9 cellular contexts compared by ENCODE assay signal in genomic region chr19:55649579-55650557, GRCh38. TPM values are rescaled to one million over a fixed set of nuclear protein-coding genes. Genes with fewer than 3 reads are reported as not detected.
DNase-seq lines count a peak whose midpoint lies in the region; ATAC-seq, FAIRE-seq and TF ChIP-seq lines count a peak whose summit lies in the region.
"Had no signal": no experiment of that assay in that cellular context is flagged by ENCODE, and none has a peak within 500 bp of the region (broad histone marks: within the 10 kb centered on the region; RNA-seq: fewer than 3 reads in every experiment).

No MANE protein-coding gene starts in this region.

- H3K36me3 Mint-ChIP-seq in activated T-helper 17 cell treated with anti-CD3 and anti-CD28 coated beads, Interleukin-2, amount 50 U/mL, for 72 hours (ENCODE audit: low read depth) = peaks cover 53% of the 10 kb centered on the region
- peaks cover 9% of the 10 kb centered on the region for H3K36me3 Mint-ChIP-seq in memory B cell

- H3K4me1 ChIP-seq in HepG2 (ENCODE audit: insufficient read depth, low read length) (peaks cover 38% of the 10 kb centered on the region), heart right ventricle (peaks cover 14 to 44% (median 31%) of the 10 kb centered on the region in 9 donors)

- peaks cover 14% of the 10 kb centered on the region for H3K79me2 ChIP-seq in HepG2 (ENCODE audit: insufficient read depth, low read length)

- H3K9me3 ChIP-seq in WERI-Rb-1 (ENCODE audit: severe bottlenecking) (no peaks in the 10 kb centered on the region), HepG2 (ENCODE audit: low read length) (no peaks in the 10 kb centered on the region), heart right ventricle (no peaks in the 10 kb centered on the region)

- H4K20me1 ChIP-seq in HepG2 (ENCODE audit: insufficient read depth, low read length) = 0 out of 2 replicates have a peak, but pooled peaks cover 2% of the 10 kb centered on the region

- no peak overlapping the region for H3K4me2 ChIP-seq in HepG2 (ENCODE audit: low read depth, low read length)

- DNase-seq in Right ventricle myocardium superior (peak; percentile 29), Right ventricle myocardium inferior (ENCODE audit: missing footprints) (no peak), memory B cell (ENCODE audit: low spot score in 2 of 2) (no peak), WERI-Rb-1 (no peak), HepG2 (ENCODE audit: low spot score) (no peak), heart right ventricle (no peak)
- DNase-seq: activated gamma-delta T cell had no signal

- WGBS in HepG2 (ENCODE audit: low lambda C conversion rate) = 94% methylated on average over 8 of the region's 10 CpGs
- WGBS in heart right ventricle, 2 donors = 91 to 96% methylated on average over 10 of the region's 10 CpGs

- no peaks in the 10 kb centered on the region for H3K9me3 Mint-ChIP-seq in activated T-helper 17 cell treated with anti-CD3 and anti-CD28 coated beads, Interleukin-2, amount 50 U/mL, for 72 hours
- H3K9me3 Mint-ChIP-seq in memory B cell = no peaks in the 10 kb centered on the region

- H3K9ac ChIP-seq in HepG2 (ENCODE audit: insufficient read depth, low read depth, low read length) = no peak overlapping the region

- TF ChIP-seq EP300 in HepG2 (IDR thresholded peaks at IDR 0.05; ENCODE audit: low read depth in 2 of 2, low read length in 2 of 2) (no peak), HepG2 (CRISPR knock-in tag; IDR thresholded peaks at IDR 0.05; ENCODE audit: borderline replicate concordance) (no peak)

- POLR2A ChIA-PET in HepG2 (lab: Yijun Ruan, JAX) = interaction anchor here (0.6 kb wide), 1 partner anchor 9 kb away, joined by 3 read pairs; the partner anchor contains the start of gene ZNF580

- CTCF ChIA-PET in HepG2 (lab: Yijun Ruan, JAX; ENCODE audit: low intra/inter-chr PET ratio, low total read pairs) = no interaction called here

- TF ChIP-seq CTCF in WERI-Rb-1 (IDR thresholded peaks at IDR 0.05; ENCODE audit: low read depth, low read length) (no peak), HepG2 (CRISPR knock-in tag; IDR thresholded peaks at IDR 0.05) (no peak), heart right ventricle (IDR thresholded peaks at IDR 0.05) (no peak)

- peaks cover 12% of the 10 kb centered on the region for H3K4me1 Mint-ChIP-seq in activated T-helper 17 cell treated with anti-CD3 and anti-CD28 coated beads, Interleukin-2, amount 50 U/mL, for 72 hours
- peaks cover 31% of the 10 kb centered on the region for H3K4me1 Mint-ChIP-seq in memory B cell

- no peak overlapping the region for H3K4me3 ChIP-seq in WERI-Rb-1 (ENCODE audit: low read depth, low read length)
- H3K4me3 ChIP-seq in HepG2 (replicated peaks in 1 of 3; ENCODE audit: insufficient read depth in 1 of 3, low read depth in 2 of 3, low read length in 3 of 3) = no peak overlapping the region
- H3K4me3 ChIP-seq in heart right ventricle = peak overlapping the region in 2 of 10 donors; percentile 90 to 92

- no peak for TF ChIP-seq RAD21 in HepG2 (CRISPR knock-in tag; IDR thresholded peaks at IDR 0.05)

- no peak for FAIRE-seq in HepG2 (lab: Jason Lieb, UNC)

- H3K4me3 Mint-ChIP-seq in activated T-helper 17 cell treated with anti-CD3 and anti-CD28 coated beads, Interleukin-2, amount 50 U/mL, for 72 hours = peak overlapping the region; percentile 49
- H3K4me3 Mint-ChIP-seq in memory B cell = peak overlapping the region; percentile 86

- H3K27ac ChIP-seq in WERI-Rb-1 (no peak overlapping the region), HepG2 (ENCODE audit: extremely low read length, insufficient read depth, low read length) (no peak overlapping the region), heart right ventricle (peak overlapping the region in 3 of 10 donors; percentile 83 to 90 (median 88))

- intact Hi-C loops in Right ventricle myocardium superior (cut with DNase I) (no loop called here), Right ventricle myocardium inferior (cut with DNase I) (loop anchor here (5.0 kb wide), 1 partner anchor 53 kb away; the partner anchor contains the start of gene FIZ1), HepG2 (cut with micrococcal nuclease; ENCODE audit: unreplicated experiment) (no loop called here), heart right ventricle (cut with DNase I) (no loop called here)

- no peaks in the 10 kb centered on the region for H3K27me3 Mint-ChIP-seq in activated T-helper 17 cell treated with anti-CD3 and anti-CD28 coated beads, Interleukin-2, amount 50 U/mL, for 72 hours
- H3K27me3 Mint-ChIP-seq in memory B cell = no peaks in the 10 kb centered on the region

- peaks cover 25% of the 10 kb centered on the region for H3K36me3 ChIP-seq in WERI-Rb-1
- H3K36me3 ChIP-seq in HepG2 (replicated peaks in 1 of 2; ENCODE audit: control insufficient read depth in 1 of 2, insufficient read depth in 2 of 2, low read length in 2 of 2) = peaks cover 0 to 7% of the 10 kb centered on the region in 2 experiments; a peak in 2 of 5 replicates
- H3K36me3 ChIP-seq in heart right ventricle = peaks cover 0 to 29% (median 7%) of the 10 kb centered on the region in 9 donors

- peak overlapping the region; percentile 46 for H3K27ac Mint-ChIP-seq in activated T-helper 17 cell treated with anti-CD3 and anti-CD28 coated beads, Interleukin-2, amount 50 U/mL, for 72 hours
- peak overlapping the region; percentile 89 for H3K27ac Mint-ChIP-seq in memory B cell

- ATAC-seq in Right ventricle myocardium superior (ENCODE audit: poor library complexity) (no peak), Right ventricle myocardium inferior (no peak), memory B cell (ENCODE audit: low read depth) (no peak), HepG2 (no peak), heart right ventricle (no peak), GM21515 (IDR thresholded peaks at IDR 0.05; ENCODE audit: unreplicated experiment) (no peak)
- ATAC-seq in activated T-helper 17 cell treated with anti-CD3 and anti-CD28 coated beads, Interleukin-2, amount 50 U/mL, for 72 hours (replicated peaks) = no peak

- in situ Hi-C loops in HepG2 (cut with HindIII; ENCODE audit: extremely low pct_ligation_motif_present, low pct_unique_long_range_greater_than_20kb) = no loop called here

- no peak overlapping the region for H2AFZ ChIP-seq in HepG2 (ENCODE audit: low read length)

- no peak for TF ChIP-seq POLR2A in HepG2 (IDR thresholded peaks at IDR 0.05; ENCODE audit: insufficient read depth in 1 of 2, low read depth in 2 of 2, low read length in 2 of 2)

- H3K27me3 ChIP-seq in WERI-Rb-1 (ENCODE audit: insufficient read depth, low read depth, severe bottlenecking) = no peaks in the 10 kb centered on the region
- H3K27me3 ChIP-seq in HepG2 (ENCODE audit: control insufficient read depth in 1 of 2, insufficient read depth in 2 of 2, low read length in 2 of 2) = no peaks in the 10 kb centered on the region; a peak in 1 of 5 replicates
- no peaks in the 10 kb centered on the region for H3K27me3 ChIP-seq in heart right ventricle

- BruUV-seq in HepG2 (replicated peaks; lab: Mats Ljungman, UMichigan) = no TSS peak

RNA-seq across cellular contexts. Expression of gene CCDC106, which starts 1.9 kb away (rescaled TPM):
- total RNA-seq in Right ventricle myocardium superior (20.5 TPM), Right ventricle myocardium inferior (17.4 TPM), HepG2 (2016; rRNA removed; fragmentation: Illumina TruSeq; extraction: Trizol) (7.0 and 8.8 TPM in 2 replicates), heart right ventricle (10 to 100 TPM; 12.1 to 20.0 (median 13.3) TPM)
- total RNA-seq in activated T-helper 17 cell treated with anti-CD3 and anti-CD28 coated beads, Interleukin-2, amount 50 U/mL, for 72 hours = 1 to 10 TPM; 2.4 to 2.6 TPM
- total RNA-seq in HepG2 (2016; cell fraction: cytosol; rRNA removed; fragmentation: Illumina TruSeq; extraction: Trizol; ENCODE audit: low read depth) = 10.8 and 12.3 TPM in 2 replicates
- total RNA-seq in HepG2 (2016; cell fraction: insoluble cytoplasmic fraction; rRNA removed; fragmentation: Illumina TruSeq; extraction: Trizol) = 4.5 and 9.6 TPM in 2 replicates
- 15.2 and 19.5 TPM in 2 replicates for total RNA-seq in HepG2 (2016; cell fraction: membrane; rRNA removed; fragmentation: Illumina TruSeq; extraction: Trizol)
- 4.3 and 4.4 TPM in 2 replicates for total RNA-seq in HepG2 (2016; cell fraction: nucleus; rRNA removed; fragmentation: Illumina TruSeq; extraction: Trizol)
- polyA plus RNA-seq in HepG2 (2011; rRNA removed) (4.7 and 6.2 TPM in 2 replicates), heart right ventricle (10 to 100 TPM; 15.3 to 29.6 TPM)
- 3.2 and 6.1 TPM in 2 replicates for polyA plus RNA-seq in HepG2 (2011; cell fraction: cytosol; rRNA removed)
- 12.9 and 13.3 TPM in 2 replicates for polyA plus RNA-seq in HepG2 (2011; cell fraction: nucleus; rRNA removed)
- polyA plus RNA-seq in HepG2 (2012) = 4.6 and 4.9 TPM in 2 replicates
- 17.8 and 22.3 TPM in 2 replicates for polyA plus RNA-seq in HepG2 (2016; cell fraction: cytosol; fragmentation: Illumina TruSeq; extraction: Trizol; ENCODE audit: low read depth)
- 10.6 and 16.4 TPM in 2 replicates for polyA plus RNA-seq in HepG2 (2016; cell fraction: insoluble cytoplasmic fraction; fragmentation: Illumina TruSeq; extraction: Trizol; ENCODE audit: low read depth)
- polyA plus RNA-seq in HepG2 (2016; cell fraction: membrane; fragmentation: Illumina TruSeq; extraction: Trizol; ENCODE audit: low read depth) = 23.8 and 25.2 TPM in 2 replicates
- polyA plus RNA-seq in HepG2 (2016; cell fraction: nucleus; fragmentation: Illumina TruSeq; extraction: Trizol; ENCODE audit: insufficient read depth, low read depth) = 20.2 and 22.7 TPM in 2 replicates
- polyA minus RNA-seq in HepG2 (2011; rRNA and poly(A)+ RNA removed; ENCODE audit: low replicate concordance) = 4.4 and 6.2 TPM in 2 replicates
- polyA minus RNA-seq in HepG2 (2011; cell fraction: cytosol; rRNA and poly(A)+ RNA removed) = 1.8 and 3.4 TPM in 2 replicates
- 2.2 and 3.9 TPM in 2 replicates for polyA minus RNA-seq in HepG2 (2011; cell fraction: nucleus; rRNA and poly(A)+ RNA removed)

RNA-seq across cellular contexts. Expression of gene U2AF2, which starts 5.0 kb away (rescaled TPM):
- total RNA-seq in Right ventricle myocardium superior (75.1 TPM), Right ventricle myocardium inferior (74.5 TPM), HepG2 (2016; rRNA removed; fragmentation: Illumina TruSeq; extraction: Trizol) (124 and 127 TPM in 2 replicates), heart right ventricle (100 to 1,000 TPM in 1 of 10 donors, 10 to 100 TPM in 9; 64.1 to 100 (median 72.9) TPM)
- 100 to 1,000 TPM; 254 to 333 TPM for total RNA-seq in activated T-helper 17 cell treated with anti-CD3 and anti-CD28 coated beads, Interleukin-2, amount 50 U/mL, for 72 hours
- total RNA-seq in HepG2 (2016; cell fraction: cytosol; rRNA removed; fragmentation: Illumina TruSeq; extraction: Trizol; ENCODE audit: low read depth) = 22.0 and 23.9 TPM in 2 replicates
- total RNA-seq in HepG2 (2016; cell fraction: insoluble cytoplasmic fraction; rRNA removed; fragmentation: Illumina TruSeq; extraction: Trizol) = 117 and 129 TPM in 2 replicates
- total RNA-seq in HepG2 (2016; cell fraction: membrane; rRNA removed; fragmentation: Illumina TruSeq; extraction: Trizol) = 34.1 and 39.9 TPM in 2 replicates
- total RNA-seq in HepG2 (2016; cell fraction: nucleus; rRNA removed; fragmentation: Illumina TruSeq; extraction: Trizol) = 67.4 and 78.0 TPM in 2 replicates
- polyA plus RNA-seq in HepG2 (2011; rRNA removed) (84.3 and 116 TPM in 2 replicates), heart right ventricle (10 to 100 TPM; 75.5 to 90.2 TPM)
- polyA plus RNA-seq in HepG2 (2011; cell fraction: cytosol; rRNA removed) = 64.9 and 87.3 TPM in 2 replicates
- polyA plus RNA-seq in HepG2 (2011; cell fraction: nucleus; rRNA removed) = 388 and 484 TPM in 2 replicates
- polyA plus RNA-seq in HepG2 (2012) = 86.8 and 111 TPM in 2 replicates
- polyA plus RNA-seq in HepG2 (2016; cell fraction: cytosol; fragmentation: Illumina TruSeq; extraction: Trizol; ENCODE audit: low read depth) = 10.3 TPM in 2 replicates
- 146 and 162 TPM in 2 replicates for polyA plus RNA-seq in HepG2 (2016; cell fraction: insoluble cytoplasmic fraction; fragmentation: Illumina TruSeq; extraction: Trizol; ENCODE audit: low read depth)
- 21.2 and 21.5 TPM in 2 replicates for polyA plus RNA-seq in HepG2 (2016; cell fraction: membrane; fragmentation: Illumina TruSeq; extraction: Trizol; ENCODE audit: low read depth)
- 178 and 182 TPM in 2 replicates for polyA plus RNA-seq in HepG2 (2016; cell fraction: nucleus; fragmentation: Illumina TruSeq; extraction: Trizol; ENCODE audit: insufficient read depth, low read depth)
- polyA minus RNA-seq in HepG2 (2011; rRNA and poly(A)+ RNA removed; ENCODE audit: low replicate concordance) = 124 and 144 TPM in 2 replicates
- polyA minus RNA-seq in HepG2 (2011; cell fraction: cytosol; rRNA and poly(A)+ RNA removed) = 41.7 and 55.9 TPM in 2 replicates
- polyA minus RNA-seq in HepG2 (2011; cell fraction: nucleus; rRNA and poly(A)+ RNA removed) = 60.4 and 76.0 TPM in 2 replicates

RNA-seq across cellular contexts. Expression of gene ZNF581, which starts 6.4 kb away (rescaled TPM):
- total RNA-seq in Right ventricle myocardium superior (7.1 TPM), Right ventricle myocardium inferior (7.4 TPM), HepG2 (2016; rRNA removed; fragmentation: Illumina TruSeq; extraction: Trizol) (18.4 and 19.6 TPM in 2 replicates), heart right ventricle (10 to 100 TPM in 1 of 10 donors, 1 to 10 TPM in 9; 4.0 to 15.6 (median 6.5) TPM)
- 10 to 100 TPM; 26.4 to 35.6 TPM for total RNA-seq in activated T-helper 17 cell treated with anti-CD3 and anti-CD28 coated beads, Interleukin-2, amount 50 U/mL, for 72 hours
- 34.0 and 35.7 TPM in 2 replicates for total RNA-seq in HepG2 (2016; cell fraction: cytosol; rRNA removed; fragmentation: Illumina TruSeq; extraction: Trizol; ENCODE audit: low read depth)
- 17.7 and 20.9 TPM in 2 replicates for total RNA-seq in HepG2 (2016; cell fraction: insoluble cytoplasmic fraction; rRNA removed; fragmentation: Illumina TruSeq; extraction: Trizol)
- total RNA-seq in HepG2 (2016; cell fraction: membrane; rRNA removed; fragmentation: Illumina TruSeq; extraction: Trizol) = 38.4 and 42.1 TPM in 2 replicates
- total RNA-seq in HepG2 (2016; cell fraction: nucleus; rRNA removed; fragmentation: Illumina TruSeq; extraction: Trizol) = 10.8 and 12.4 TPM in 2 replicates
- polyA plus RNA-seq in HepG2 (2011; rRNA removed) (49.5 and 52.6 TPM in 2 replicates), heart right ventricle (10 to 100 TPM in 1 of 2 donors, 1 to 10 TPM in 1; 5.6 to 10.8 TPM)
- polyA plus RNA-seq in HepG2 (2011; cell fraction: cytosol; rRNA removed) = 38.8 and 63.7 TPM in 2 replicates
- 31.7 and 33.0 TPM in 2 replicates for polyA plus RNA-seq in HepG2 (2011; cell fraction: nucleus; rRNA removed)
- polyA plus RNA-seq in HepG2 (2012) = 36.3 and 55.4 TPM in 2 replicates
- 26.5 and 29.6 TPM in 2 replicates for polyA plus RNA-seq in HepG2 (2016; cell fraction: cytosol; fragmentation: Illumina TruSeq; extraction: Trizol; ENCODE audit: low read depth)
- polyA plus RNA-seq in HepG2 (2016; cell fraction: insoluble cytoplasmic fraction; fragmentation: Illumina TruSeq; extraction: Trizol; ENCODE audit: low read depth) = 17.0 and 19.4 TPM in 2 replicates
- 31.3 and 37.7 TPM in 2 replicates for polyA plus RNA-seq in HepG2 (2016; cell fraction: membrane; fragmentation: Illumina TruSeq; extraction: Trizol; ENCODE audit: low read depth)
- 21.8 and 23.7 TPM in 2 replicates for polyA plus RNA-seq in HepG2 (2016; cell fraction: nucleus; fragmentation: Illumina TruSeq; extraction: Trizol; ENCODE audit: insufficient read depth, low read depth)
- polyA minus RNA-seq in HepG2 (2011; rRNA and poly(A)+ RNA removed; ENCODE audit: low replicate concordance) = 18.8 and 71.6 TPM in 2 replicates
- polyA minus RNA-seq in HepG2 (2011; cell fraction: cytosol; rRNA and poly(A)+ RNA removed) = 32.7 and 49.8 TPM in 2 replicates
- polyA minus RNA-seq in HepG2 (2011; cell fraction: nucleus; rRNA and poly(A)+ RNA removed) = 8.4 and 9.6 TPM in 2 replicates

RNA-seq across cellular contexts. Expression of gene ZNF580, which starts 9.1 kb away (rescaled TPM):
- total RNA-seq in Right ventricle myocardium superior (11.9 TPM), Right ventricle myocardium inferior (13.2 TPM), HepG2 (2016; rRNA removed; fragmentation: Illumina TruSeq; extraction: Trizol) (3.0 and 4.4 TPM in 2 replicates), heart right ventricle (10 to 100 TPM; 16.6 to 24.9 (median 21.1) TPM)
- total RNA-seq in activated T-helper 17 cell treated with anti-CD3 and anti-CD28 coated beads, Interleukin-2, amount 50 U/mL, for 72 hours = 10 to 100 TPM; 21.9 to 22.2 TPM
- 4.9 and 7.2 TPM in 2 replicates for total RNA-seq in HepG2 (2016; cell fraction: cytosol; rRNA removed; fragmentation: Illumina TruSeq; extraction: Trizol; ENCODE audit: low read depth)
- total RNA-seq in HepG2 (2016; cell fraction: insoluble cytoplasmic fraction; rRNA removed; fragmentation: Illumina TruSeq; extraction: Trizol) = 1.4 and 3.8 TPM in 2 replicates
- 6.2 and 8.6 TPM in 2 replicates for total RNA-seq in HepG2 (2016; cell fraction: membrane; rRNA removed; fragmentation: Illumina TruSeq; extraction: Trizol)
- 3.4 and 4.3 TPM in 2 replicates for total RNA-seq in HepG2 (2016; cell fraction: nucleus; rRNA removed; fragmentation: Illumina TruSeq; extraction: Trizol)
- polyA plus RNA-seq in HepG2 (2011; rRNA removed) (6.0 and 7.0 TPM in 2 replicates), heart right ventricle (10 to 100 TPM; 16.5 to 29.9 TPM)
- 4.7 and 7.3 TPM in 2 replicates for polyA plus RNA-seq in HepG2 (2011; cell fraction: cytosol; rRNA removed)
- polyA plus RNA-seq in HepG2 (2011; cell fraction: nucleus; rRNA removed) = 27.6 and 35.1 TPM in 2 replicates
- polyA plus RNA-seq in HepG2 (2012) = 18.9 and 26.2 TPM in 2 replicates
- 32.0 and 36.6 TPM in 2 replicates for polyA plus RNA-seq in HepG2 (2016; cell fraction: cytosol; fragmentation: Illumina TruSeq; extraction: Trizol; ENCODE audit: low read depth)
- polyA plus RNA-seq in HepG2 (2016; cell fraction: insoluble cytoplasmic fraction; fragmentation: Illumina TruSeq; extraction: Trizol; ENCODE audit: low read depth) = 11.3 and 16.8 TPM in 2 replicates
- 30.4 and 35.3 TPM in 2 replicates for polyA plus RNA-seq in HepG2 (2016; cell fraction: membrane; fragmentation: Illumina TruSeq; extraction: Trizol; ENCODE audit: low read depth)
- 20.0 and 25.7 TPM in 2 replicates for polyA plus RNA-seq in HepG2 (2016; cell fraction: nucleus; fragmentation: Illumina TruSeq; extraction: Trizol; ENCODE audit: insufficient read depth, low read depth)
- 7.9 and 9.8 TPM in 2 replicates for polyA minus RNA-seq in HepG2 (2011; rRNA and poly(A)+ RNA removed; ENCODE audit: low replicate concordance)
- polyA minus RNA-seq in HepG2 (2011; cell fraction: cytosol; rRNA and poly(A)+ RNA removed) = 8.1 and 9.1 TPM in 2 replicates
- 7.1 and 8.8 TPM in 2 replicates for polyA minus RNA-seq in HepG2 (2011; cell fraction: nucleus; rRNA and poly(A)+ RNA removed)

RNA-seq across cellular contexts. Expression of gene EPN1, which starts 25.2 kb away (rescaled TPM):
- 223 TPM for total RNA-seq in Right ventricle myocardium superior
- total RNA-seq in Right ventricle myocardium inferior = 213 TPM
- total RNA-seq in activated T-helper 17 cell treated with anti-CD3 and anti-CD28 coated beads, Interleukin-2, amount 50 U/mL, for 72 hours = 10 to 100 TPM; 29.2 to 45.1 TPM
- total RNA-seq in HepG2 (2016; rRNA removed; fragmentation: Illumina TruSeq; extraction: Trizol) = 28.9 and 32.6 TPM in 2 replicates
- total RNA-seq in HepG2 (2016; cell fraction: cytosol; rRNA removed; fragmentation: Illumina TruSeq; extraction: Trizol; ENCODE audit: low read depth) = 52.8 and 53.7 TPM in 2 replicates
- total RNA-seq in HepG2 (2016; cell fraction: insoluble cytoplasmic fraction; rRNA removed; fragmentation: Illumina TruSeq; extraction: Trizol) = 25.9 and 29.9 TPM in 2 replicates
- total RNA-seq in HepG2 (2016; cell fraction: membrane; rRNA removed; fragmentation: Illumina TruSeq; extraction: Trizol) = 128 and 129 TPM in 2 replicates
- total RNA-seq in HepG2 (2016; cell fraction: nucleus; rRNA removed; fragmentation: Illumina TruSeq; extraction: Trizol) = 16.4 and 20.8 TPM in 2 replicates
- 31.7 and 43.7 TPM in 2 replicates for polyA plus RNA-seq in HepG2 (2011; rRNA removed)
- polyA plus RNA-seq in HepG2 (2011; cell fraction: cytosol; rRNA removed) = 46.0 and 71.9 TPM in 2 replicates
- 59.6 and 61.3 TPM in 2 replicates for polyA plus RNA-seq in HepG2 (2011; cell fraction: nucleus; rRNA removed)
- 69.9 and 79.8 TPM in 2 replicates for polyA plus RNA-seq in HepG2 (2012)
- 193 and 205 TPM in 2 replicates for polyA plus RNA-seq in HepG2 (2016; cell fraction: cytosol; fragmentation: Illumina TruSeq; extraction: Trizol; ENCODE audit: low read depth)
- 64.3 and 84.2 TPM in 2 replicates for polyA plus RNA-seq in HepG2 (2016; cell fraction: insoluble cytoplasmic fraction; fragmentation: Illumina TruSeq; extraction: Trizol; ENCODE audit: low read depth)
- polyA plus RNA-seq in HepG2 (2016; cell fraction: membrane; fragmentation: Illumina TruSeq; extraction: Trizol; ENCODE audit: low read depth) = 245 and 288 TPM in 2 replicates
- 57.0 and 57.7 TPM in 2 replicates for polyA plus RNA-seq in HepG2 (2016; cell fraction: nucleus; fragmentation: Illumina TruSeq; extraction: Trizol; ENCODE audit: insufficient read depth, low read depth)
- 37.6 and 70.9 TPM in 2 replicates for polyA minus RNA-seq in HepG2 (2011; rRNA and poly(A)+ RNA removed; ENCODE audit: low replicate concordance)
- polyA minus RNA-seq in HepG2 (2011; cell fraction: cytosol; rRNA and poly(A)+ RNA removed) = 66.7 and 69.6 TPM in 2 replicates
- polyA minus RNA-seq in HepG2 (2011; cell fraction: nucleus; rRNA and poly(A)+ RNA removed) = 14.3 and 14.4 TPM in 2 replicates
- total RNA-seq in heart right ventricle = 100 to 1,000 TPM; 127 to 305 (median 140) TPM
- polyA plus RNA-seq in heart right ventricle = 100 to 1,000 TPM; 134 to 140 TPM
